ENCODE assay signal across 21 cellular contexts in genomic region chr10:119770928-119771327, GRCh38. TPM values are rescaled to one million over a fixed set of nuclear protein-coding genes. Genes with fewer than 3 reads are reported as not detected.
DNase-seq lines count a peak whose midpoint lies in the region; ATAC-seq and TF ChIP-seq lines count a peak whose summit lies in the region.
"Had no signal": no experiment of that assay in that cellular context is flagged by ENCODE, and none has a peak within 500 bp of the region (broad histone marks: within the 10 kb centered on the region; RNA-seq: fewer than 3 reads in every experiment).

No MANE protein-coding gene starts in this region.

- H3K4me3 Mint-ChIP-seq in activated CD4-positive, alpha-beta memory T cell treated with anti-CD3 and anti-CD28 coated beads, Interleukin-2, amount 10 ng/mL, durations not matched to agents 7 days and 5 days: no peak overlapping the region
- H3K4me3 Mint-ChIP-seq: activated CD4-positive, alpha-beta T cell treated with anti-CD3 and anti-CD28 coated beads, Interleukin-2, amount 10 ng/mL, durations not matched to agents 24 days and 14 days; activated naive CD4-positive, alpha-beta T cell treated with anti-CD3 and anti-CD28 coated beads for 36 hours; brain; CD14-positive monocyte; stimulated activated naive CD8-positive, alpha-beta T cell treated with anti-CD3 and anti-CD28 coated beads, Interleukin-15, amount 100 ng/mL, for 72 hours had no signal

- intact Hi-C loops in transverse colon (cut with DNase I; ENCODE audit: low total_unique reads) (no loop called here), left cardiac atrium (cut with DNase I) (no loop called here)

- H3K4me2 ChIP-seq in SK-N-SH: no peak overlapping the region
- no peak overlapping the region for H3K4me2 ChIP-seq in fibroblast of lung (ENCODE audit: extremely low read depth, insufficient read depth, low read length)

- H2AFZ ChIP-seq in SK-N-SH (ENCODE audit: low read depth): no peak overlapping the region
- H2AFZ ChIP-seq in fibroblast of lung (ENCODE audit: low read length): no peak overlapping the region

- H3K27me3 ChIP-seq in SK-N-SH (ENCODE audit: insufficient read depth) (no peaks in the 10 kb centered on the region), SJSA1 (replicated peaks) (no peaks in the 10 kb centered on the region), fibroblast of lung (ENCODE audit: control insufficient read depth, insufficient read depth, low read length) (no peaks in the 10 kb centered on the region), transverse colon (no peaks in the 10 kb centered on the region)
- H3K27me3 ChIP-seq: right atrium auricular region, upper lobe of right lung had no signal

- in situ Hi-C loops in transverse colon (cut with MboI; ENCODE audit: low pct_ligation_motif_present in 1 of 4, low pct_unique_long_range_greater_than_20kb in 1 of 4, low sequenced_read_pairs in 3 of 4): loop anchor here in 1 of 4 donors (25.0 kb wide), 1 partner anchor 91 kb away; the partner anchor contains the start of gene MCMBP

- no peak for TF ChIP-seq POLR2A in transverse colon (IDR thresholded peaks at IDR 0.05)

- no peaks in the 10 kb centered on the region for H3K9me3 ChIP-seq in SK-N-SH
- H3K9me3 ChIP-seq in SJSA1 (replicated peaks): no peaks in the 10 kb centered on the region
- no peaks in the 10 kb centered on the region for H3K9me3 ChIP-seq in fibroblast of lung (ENCODE audit: control insufficient read depth, insufficient read depth, low read depth, low read length)
- no peaks in the 10 kb centered on the region for H3K9me3 ChIP-seq in transverse colon
- H3K9me3 ChIP-seq: right atrium auricular region, upper lobe of right lung had no signal

- TF ChIP-seq CTCF in SK-N-SH (IDR thresholded peaks at IDR 0.05): no peak
- TF ChIP-seq CTCF in fibroblast of lung (conservative IDR thresholded peaks at IDR 0.05 in 1 of 2, IDR thresholded peaks at IDR 0.05 in 1 of 2; ENCODE audit: low read depth in 1 of 2, low read length in 2 of 2): no peak
- no peak for TF ChIP-seq CTCF in transverse colon (IDR thresholded peaks at IDR 0.05)

- no peaks in the 10 kb centered on the region for H3K36me3 Mint-ChIP-seq in activated CD4-positive, alpha-beta memory T cell treated with anti-CD3 and anti-CD28 coated beads, Interleukin-2, amount 10 ng/mL, durations not matched to agents 7 days and 5 days (ENCODE audit: low read depth)

- peaks cover 28% of the 10 kb centered on the region for H3F3A ChIP-seq in SK-N-SH (replicated peaks; ENCODE audit: insufficient read depth)

- no peaks in the 10 kb centered on the region for H3K9me3 Mint-ChIP-seq in activated CD4-positive, alpha-beta memory T cell treated with anti-CD3 and anti-CD28 coated beads, Interleukin-2, amount 10 ng/mL, durations not matched to agents 7 days and 5 days
- H3K9me3 Mint-ChIP-seq: activated CD4-positive, alpha-beta T cell treated with anti-CD3 and anti-CD28 coated beads, Interleukin-2, amount 10 ng/mL, durations not matched to agents 24 days and 14 days; activated naive CD4-positive, alpha-beta T cell treated with anti-CD3 and anti-CD28 coated beads for 36 hours; CD14-positive monocyte; stimulated activated naive CD8-positive, alpha-beta T cell treated with anti-CD3 and anti-CD28 coated beads, Interleukin-15, amount 100 ng/mL, for 72 hours had no signal

- H3K79me2 ChIP-seq in SK-N-SH (ENCODE audit: insufficient read depth) (peaks cover 20% of the 10 kb centered on the region), fibroblast of lung (ENCODE audit: control insufficient read depth, insufficient read depth, low read length) (no peaks in the 10 kb centered on the region)

- H3K4me1 Mint-ChIP-seq in activated CD4-positive, alpha-beta memory T cell treated with anti-CD3 and anti-CD28 coated beads, Interleukin-2, amount 10 ng/mL, durations not matched to agents 7 days and 5 days: peaks cover 14% of the 10 kb centered on the region

- no peak for TF ChIP-seq RAD21 in SK-N-SH (IDR thresholded peaks at IDR 0.05; ENCODE audit: low read length)

- POLR2A ChIA-PET in SK-N-SH (lab: Yijun Ruan, JAX): no interaction called here
- POLR2A ChIA-PET in activated CD4-positive, alpha-beta memory T cell treated with anti-CD3 and anti-CD28 coated beads, Interleukin-2, amount 10 ng/mL, durations not matched to agents 7 days and 5 days (lab: Charles Lee): no interaction called here

- H3K4me3 ChIP-seq in SK-N-SH (ENCODE audit: low read depth in 2 of 2, low read length in 1 of 2) (no peak overlapping the region), SJSA1 (no peak overlapping the region), fibroblast of lung (replicated peaks in 1 of 4; ENCODE audit: control extremely low read depth in 1 of 4, insufficient read depth in 1 of 4, low read depth in 3 of 4, low read length in 4 of 4) (no peak overlapping the region), transverse colon (no peak overlapping the region)
- H3K4me3 ChIP-seq: right atrium auricular region, upper lobe of right lung had no signal

- DNase-seq in SK-N-SH (no peak), SJSA1 (ENCODE audit: low read depth in 1 of 2, low spot score in 2 of 2) (no peak), fibroblast of lung (ENCODE audit: low read depth in 2 of 2) (peak; percentile 33 to 36), transverse colon (no peak), globus pallidus (ENCODE audit: low spot score) (no peak), left cardiac atrium (no peak)
- DNase-seq in activated CD4-positive, alpha-beta memory T cell treated with anti-CD3 and anti-CD28 coated beads, Interleukin-2, amount 10 ng/mL, durations not matched to agents 7 days and 5 days: no peak
- DNase-seq: activated CD4-positive, alpha-beta T cell treated with anti-CD3 and anti-CD28 coated beads, Interleukin-2, amount 10 ng/mL, durations not matched to agents 24 days and 14 days; activated naive CD4-positive, alpha-beta T cell treated with anti-CD3 and anti-CD28 coated beads for 36 hours; dermis blood vessel endothelial cell; hippocampal formation; MM.1S; NCI-H2081; NCI-H526; stimulated activated naive CD8-positive, alpha-beta T cell treated with anti-CD3 and anti-CD28 coated beads, Interleukin-15, amount 100 ng/mL, for 72 hours; upper lobe of right lung had no signal

- H3K27ac ChIP-seq in SK-N-SH (ENCODE audit: low read depth in 2 of 2, low read length in 1 of 2) (peak overlapping the region; percentile 67 to 97; a peak in 3 of 4 replicates), SJSA1 (peak overlapping the region; percentile 30; the same call in 1 of the 2 replicates), fibroblast of lung (ENCODE audit: insufficient read depth, low read length) (no peak overlapping the region), transverse colon (peak overlapping the region; percentile 24 to 77 (median 58))
- H3K27ac ChIP-seq: right atrium auricular region, upper lobe of right lung had no signal

- H3K27ac Mint-ChIP-seq in activated CD4-positive, alpha-beta memory T cell treated with anti-CD3 and anti-CD28 coated beads, Interleukin-2, amount 10 ng/mL, durations not matched to agents 7 days and 5 days: no peak overlapping the region
- H3K27ac Mint-ChIP-seq: activated naive CD4-positive, alpha-beta T cell treated with anti-CD3 and anti-CD28 coated beads for 36 hours; CD14-positive monocyte; stimulated activated naive CD8-positive, alpha-beta T cell treated with anti-CD3 and anti-CD28 coated beads, Interleukin-15, amount 100 ng/mL, for 72 hours had no signal

- CTCF ChIA-PET in SK-N-SH (lab: Yijun Ruan, JAX): interaction anchor here (0.6 to 4.5 kb wide), 5 partner anchors 12 to 162 kb away, joined by 3 to 23 read pairs (median 3); no protein-coding TSS in a partner anchor
- CTCF ChIA-PET in activated CD4-positive, alpha-beta memory T cell treated with anti-CD3 and anti-CD28 coated beads, Interleukin-2, amount 10 ng/mL, durations not matched to agents 7 days and 5 days (lab: Charles Lee): interaction anchor here (1.2 kb wide), 1 partner anchor 10 kb away, joined by 3 read pairs; no protein-coding TSS in a partner anchor

- peaks cover 11 to 30% of the 10 kb centered on the region in 2 experiments for H3K4me1 ChIP-seq in SK-N-SH (ENCODE audit: control insufficient read depth in 1 of 2, insufficient read depth in 2 of 2, low read depth in 1 of 2, low read length in 1 of 2)
- peaks cover 50% of the 10 kb centered on the region for H3K4me1 ChIP-seq in SJSA1 (replicated peaks)
- H3K4me1 ChIP-seq in fibroblast of lung (ENCODE audit: control insufficient read depth, extremely low read depth, insufficient read depth, low read length): peaks cover 6% of the 10 kb centered on the region
- peaks cover 0 to 24% (median 8%) of the 10 kb centered on the region in 4 donors for H3K4me1 ChIP-seq in transverse colon

- H3K36me3 ChIP-seq in SK-N-SH (replicated peaks in 1 of 2; ENCODE audit: control insufficient read depth in 1 of 2, insufficient read depth in 2 of 2, low read length in 1 of 2) (peaks cover 0 to 4% of the 10 kb centered on the region in 2 experiments), SJSA1 (no peaks in the 10 kb centered on the region), fibroblast of lung (ENCODE audit: control insufficient read depth, insufficient read depth, low read length) (no peaks in the 10 kb centered on the region), transverse colon (no peaks in the 10 kb centered on the region)
- H3K36me3 ChIP-seq: right atrium auricular region, upper lobe of right lung had no signal

- no peaks in the 10 kb centered on the region for H3K9me2 ChIP-seq in SK-N-SH

- no peak overlapping the region; the same call in 1 of the 2 replicates for H3K9ac ChIP-seq in SK-N-SH
- H3K9ac ChIP-seq in fibroblast of lung (ENCODE audit: insufficient read depth, low read length): no peak overlapping the region

- 86% methylated on average over 2 of the region's 2 CpGs for WGBS in SK-N-SH (ENCODE audit: low lambda C conversion rate)
- 84 to 90% methylated on average over 2 of the region's 2 CpGs for WGBS in transverse colon (ENCODE audit: low coverage in 1 of 2), 2 donors

- ATAC-seq in SK-N-SH treated with all-trans-retinoic acid at 6 μM for 48 hours (no peak), left cardiac atrium (no peak)
- ATAC-seq: esophagus mucosa; stimulated activated naive CD8-positive, alpha-beta T cell treated with anti-CD3 and anti-CD28 coated beads, Interleukin-15, amount 100 ng/mL, for 72 hours; upper lobe of right lung had no signal

- H3K27me3 Mint-ChIP-seq in activated CD4-positive, alpha-beta memory T cell treated with anti-CD3 and anti-CD28 coated beads, Interleukin-2, amount 10 ng/mL, durations not matched to agents 7 days and 5 days: no peaks in the 10 kb centered on the region
- H3K27me3 Mint-ChIP-seq: activated CD4-positive, alpha-beta T cell treated with anti-CD3 and anti-CD28 coated beads, Interleukin-2, amount 10 ng/mL, durations not matched to agents 24 days and 14 days; brain; stimulated activated naive CD8-positive, alpha-beta T cell treated with anti-CD3 and anti-CD28 coated beads, Interleukin-15, amount 100 ng/mL, for 72 hours had no signal

- H4K20me1 ChIP-seq in SK-N-SH (ENCODE audit: insufficient read depth): no peaks in the 10 kb centered on the region
- no peaks in the 10 kb centered on the region for H4K20me1 ChIP-seq in fibroblast of lung (ENCODE audit: control insufficient read depth, extremely low read depth, insufficient read depth, low read length)

- TF ChIP-seq EP300 in SK-N-SH (IDR thresholded peaks at IDR 0.05; ENCODE audit: borderline replicate concordance in 1 of 2, low read depth in 1 of 2, low read length in 1 of 2) (no peak), transverse colon (IDR thresholded peaks at IDR 0.05; ENCODE audit: low read depth) (no peak)

RNA-seq across cellular contexts. Expression of gene INPP5F, which starts 45.1 kb away (rescaled TPM):
- polyA plus RNA-seq in SK-N-SH (2012; rRNA removed) (7.8 and 9.3 TPM in 2 replicates), fibroblast of lung (15.0 and 19.0 TPM in 2 replicates)
- 9.9 and 10.9 TPM in 2 replicates for polyA plus RNA-seq in SK-N-SH (2012; cell fraction: cytosol; rRNA removed)
- 9.6 and 15.1 TPM in 2 replicates for polyA plus RNA-seq in SK-N-SH (2012; cell fraction: nucleus; rRNA removed)
- 39.9 and 46.3 TPM in 2 replicates for total RNA-seq in SJSA1 (2014; rRNA removed; shearing (Covaris generic))
- total RNA-seq in fibroblast of lung (18.5 and 23.3 TPM in 2 replicates), transverse colon (10 to 100 TPM; 11.6 to 24.6 (median 16.6) TPM), left cardiac atrium (1 to 10 TPM; 6.2 to 8.3 TPM)
- polyA plus RNA-seq in fibroblast of lung (2012): 12.5 and 16.8 TPM in 2 replicates
- 3.1 and 13.7 TPM in 2 replicates for polyA minus RNA-seq in fibroblast of lung (ENCODE audit: low replicate concordance)
- total RNA-seq in activated CD4-positive, alpha-beta memory T cell treated with anti-CD3 and anti-CD28 coated beads, Interleukin-2, amount 10 ng/mL, durations not matched to agents 7 days and 5 days: 10 to 100 TPM; 11.8 to 15.0 TPM

Comparison
In these comparisons a context has a peak if more than half of its experiments do, and no peak if none do; other contexts are left out.
1. DNase-seq: peak in fibroblast of lung (2 of 2); none in SK-N-SH (single experiment), SJSA1 (0 of 2), transverse colon (single experiment), activated CD4-positive, alpha-beta memory T cell treated with anti-CD3 and anti-CD28 coated beads, Interleukin-2, amount 10 ng/mL, durations not matched to agents 7 days and 5 days (single experiment), globus pallidus (single experiment) and left cardiac atrium (single experiment).